In genomic region chr6:26595669-26596269, GRCh38 we compare ENCODE assay signal across 8 cellular contexts. TPM values are rescaled to one million over a fixed set of nuclear protein-coding genes. Genes with fewer than 3 reads are reported as not detected.
DNase-seq lines count a peak whose midpoint lies in the region; ATAC-seq and TF ChIP-seq lines count a peak whose summit lies in the region.

No MANE protein-coding gene starts in this region.

- POLR2A ChIA-PET in AG04450 (lab: Yijun Ruan, JAX) = interaction anchor here (0.6 to 1.1 kb wide), 7 partner anchors 19 to 551 kb away, joined by 3 to 7 read pairs (median 4); a partner anchor contains a TSS

- DNase-seq in AG04450 (ENCODE audit: low read depth, low spot score) (peak; percentile 71), NCI-H226 (peak; percentile 66), cerebellar nuclear complex (lab: John Stamatoyannopoulos, UW) (peak; percentile 10 to 39), kidney epithelial cell (ENCODE audit: low read depth) (peak; percentile 49)
- DNase-seq in activated CD4-positive, CD25-positive, alpha-beta regulatory T cell treated with anti-CD3 and anti-CD28 coated beads, Interleukin-2, amount 50 U/mL, for 16 hours (ENCODE audit: low read depth, low spot score) = peak; percentile 77
- DNase-seq in stimulated activated CD4-positive, alpha-beta T cell treated with anti-CD3 and anti-CD28 coated beads, Interleukin-12 subunit alpha, Interleukin-12 subunit beta, amount 100 ng/mL, for 48 hours (ENCODE audit: low read depth in 2 of 3, low spot score in 1 of 3) = peak; percentile 81 to 86 (median 85)

- H3K9me3 ChIP-seq in AG04450 (ENCODE audit: control insufficient read depth, insufficient read depth, low read length) = no peaks in the 10 kb centered on the region; the same call in 1 of the 2 replicates

- no peaks in the 10 kb centered on the region for H3K36me3 ChIP-seq in kidney epithelial cell (ENCODE audit: control insufficient read depth, insufficient read depth, low read length)

- no peaks in the 10 kb centered on the region for H3K27me3 ChIP-seq in AG04450 (ENCODE audit: control insufficient read depth, insufficient read depth, low read length)
- H3K27me3 ChIP-seq in kidney epithelial cell (ENCODE audit: control insufficient read depth, insufficient read depth, low read length) = peaks cover 2% of the 10 kb centered on the region

- H3K4me3 ChIP-seq in AG04450 (ENCODE audit: low read depth, low read length) (peak overlapping the region; percentile 61), kidney epithelial cell (ENCODE audit: low read depth, low read length) (peak overlapping the region; percentile 41)

- H3K27ac ChIP-seq in AG04450 (ENCODE audit: low read depth, low read length) = peak overlapping the region; percentile 25

- CTCF ChIA-PET in AG04450 (lab: Charles Lee) = interaction anchor here (0.6 to 7.7 kb wide), 63 partner anchors 11 to 1215 kb away, joined by 3 to 280 read pairs (median 4); partner anchors contain the start of genes BTN2A2 and HMGN4

- TF ChIP-seq CTCF in AG04450 (IDR thresholded peaks at IDR 0.05; ENCODE audit: low read depth, low read length) (peak; percentile 96), kidney epithelial cell (IDR thresholded peaks at IDR 0.05; ENCODE audit: insufficient read depth, low read length, poor library complexity, severe bottlenecking) (peak; percentile 98)

- ATAC-seq in GM18907 (IDR thresholded peaks at IDR 0.05; ENCODE audit: unreplicated experiment) = peak; percentile 63
- ATAC-seq in HG03196 (IDR thresholded peaks at IDR 0.05; ENCODE audit: unreplicated experiment) = peak; percentile 59

RNA-seq across cellular contexts. Expression of gene ABT1, which starts 1.0 kb away (rescaled TPM):
- polyA plus RNA-seq in AG04450 (2011; rRNA removed) = 12.8 and 14.9 TPM in 2 replicates
- 9.6 and 9.7 TPM in 2 replicates for polyA minus RNA-seq in AG04450 (2011; rRNA and poly(A)+ RNA removed)
- 20.7 and 21.6 TPM in 2 replicates for total RNA-seq in kidney epithelial cell

RNA-seq across cellular contexts. Expression of gene HMGN4, which starts 57.6 kb away (rescaled TPM):
- polyA plus RNA-seq in AG04450 (2011; rRNA removed) = 59.0 and 72.3 TPM in 2 replicates
- polyA minus RNA-seq in AG04450 (2011; rRNA and poly(A)+ RNA removed) = 18.6 and 27.4 TPM in 2 replicates
- 78.1 and 88.5 TPM in 2 replicates for total RNA-seq in kidney epithelial cell

Comparison
In these comparisons a context has a peak if more than half of its experiments do, and no peak if none do; other contexts are left out.
1. Peak in every context shown above with its lines: DNase-seq, ATAC-seq, H3K4me3 ChIP-seq and H3K27ac ChIP-seq.
2. DNase-seq: peak in every context shown above with its lines; median percentile 85 in stimulated activated CD4-positive, alpha-beta T cell treated with anti-CD3 and anti-CD28 coated beads, Interleukin-12 subunit alpha, Interleukin-12 subunit beta, amount 100 ng/mL, for 48 hours; 77 in activated CD4-positive, CD25-positive, alpha-beta regulatory T cell treated with anti-CD3 and anti-CD28 coated beads, Interleukin-2, amount 50 U/mL, for 16 hours; 71 in AG04450; 66 in NCI-H226; 49 in kidney epithelial cell; 24 in cerebellar nuclear complex.